ENCODE assay signal across 1 cellular context in genomic region chr11:118620529-118621070, GRCh38.
TF ChIP-seq lines count a peak whose summit lies in the region.

No MANE protein-coding gene starts in this region.

TF ChIP-seq in GM23338, 12 proteins besides CTCF, POLR2A, EP300 and RAD21 (continued from another document):
- no peak for TF ChIP-seq ZNF331 (CRISPR knock-in tag; IDR thresholded peaks at IDR 0.05; ENCODE audit: low read depth)
- no peak for TF ChIP-seq EZH2 (IDR thresholded peaks at IDR 0.05; ENCODE audit: low read depth, unreplicated experiment)
- no peak for TF ChIP-seq STAT1 (IDR thresholded peaks at IDR 0.05; ENCODE audit: unreplicated experiment)
- TF ChIP-seq POLR2AphosphoS5 (IDR thresholded peaks at IDR 0.05; ENCODE audit: low read depth), result no peak
- TF ChIP-seq NANOG (IDR thresholded peaks at IDR 0.05; ENCODE audit: borderline replicate concordance), result no peak
- TF ChIP-seq ZNF114 (CRISPR knock-in tag; IDR thresholded peaks at IDR 0.05), result no peak
- no peak for TF ChIP-seq CREB1 (CRISPR knock-in tag; IDR thresholded peaks at IDR 0.05; ENCODE audit: low read depth)
- no peak for TF ChIP-seq REST (IDR thresholded peaks at IDR 0.05; ENCODE audit: unreplicated experiment)
TF ChIP-seq in GM23338: peak in this region for 0.
